ENCODE assay signal across 8 cellular contexts in the genomic region with DNA sequence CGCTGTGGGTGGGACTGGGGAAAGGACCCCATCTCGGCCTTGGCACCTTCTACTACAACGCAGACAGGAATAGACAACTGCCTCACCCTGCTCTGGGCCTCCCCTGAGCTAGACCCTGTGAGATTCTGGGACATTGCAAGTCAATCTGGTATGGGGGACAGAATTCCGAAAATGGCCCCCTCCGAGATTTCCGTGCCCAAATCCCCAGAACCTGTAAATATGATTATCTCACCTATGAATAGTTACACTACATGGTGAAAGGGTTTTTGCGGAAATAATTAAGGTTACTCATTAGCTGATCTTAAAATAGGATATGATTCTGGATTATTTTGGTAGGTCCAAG. TPM values are rescaled to one million over a fixed set of nuclear protein-coding genes. Genes with fewer than 3 reads are reported as not detected.
DNase-seq lines count a peak whose midpoint lies in the region; ATAC-seq, FAIRE-seq and TF ChIP-seq lines count a peak whose summit lies in the region.

No MANE protein-coding gene starts in this region.

- H3K9me1 ChIP-seq in K562 (ENCODE audit: control insufficient read depth, insufficient read depth, low read length): peaks cover 5% of the 10 kb centered on the region

- no peak for TF ChIP-seq EP300 in K562 (IDR thresholded peaks at IDR 0.05; ENCODE audit: low read length)

- TF ChIP-seq POLR2A in K562 (conservative IDR thresholded peaks at IDR 0.05) (no peak), lower leg skin (IDR thresholded peaks at IDR 0.05) (no peak)

- peak; percentile 64 for FAIRE-seq in K562 (lab: Jason Lieb, UNC)

- H3K27ac ChIP-seq in K562 (ENCODE audit: extremely low read depth, low read depth, low read length) (peak overlapping the region; percentile 92), tibial artery (peak overlapping the region; percentile 97 to 98)

- H3K27me3 ChIP-seq in K562 (ENCODE audit: control insufficient read depth in 2 of 2, insufficient read depth in 2 of 2, low read length in 2 of 2) (no peaks in the 10 kb centered on the region), tibial artery (no peaks in the 10 kb centered on the region)

- in situ Hi-C loops in K562 (cut with MboI): no loop called here

- H3K36me3 Mint-ChIP-seq in activated T-cell treated with anti-CD3 and anti-CD28 coated beads, Interleukin-2, amount 50 U/mL, for 24 hours (ENCODE audit: low read depth): peaks cover 45% of the 10 kb centered on the region

- H3K4me3 Mint-ChIP-seq in activated T-cell treated with anti-CD3 and anti-CD28 coated beads, Interleukin-2, amount 50 U/mL, for 24 hours: peak overlapping the region; percentile 94

- no peak for DNase-seq in activated T-cell treated with anti-CD3 and anti-CD28 coated beads, Interleukin-2, amount 50 U/mL, for 24 hours
- DNase-seq in activated T-cell treated with anti-CD3 and anti-CD28 coated beads for 4 hours (no peak), K562 (ENCODE audit: extremely low read depth in 1 of 4, low spot score in 3 of 4) (no peak), lower leg skin (ENCODE audit: low spot score in 2 of 2) (no peak), tibial artery (no peak)
- DNase-seq in stimulated activated CD4-positive, alpha-beta T cell treated with anti-CD3 and anti-CD28 coated beads, Interleukin-12 subunit alpha, Interleukin-12 subunit beta, amount 100 ng/mL, for 4 hours: no peak

- TF ChIP-seq CTCF in K562 (IDR thresholded peaks at IDR 0.05 in 2 of 3, conservative IDR thresholded peaks at IDR 0.05 in 1 of 3; ENCODE audit: insufficient read depth in 2 of 3, low read depth in 1 of 3, low read length in 3 of 3) (no peak), lower leg skin (IDR thresholded peaks at IDR 0.05) (no peak), tibial artery (IDR thresholded peaks at IDR 0.05) (no peak)

- POLR2A ChIA-PET in K562 (lab: Yijun Ruan, JAX): interaction anchor here (0.5 to 2.3 kb wide), 19 partner anchors 10 to 337 kb away, joined by 3 to 14 read pairs (median 6); a partner anchor contains a TSS

- H3K9me3 ChIP-seq in K562 (replicated peaks; ENCODE audit: control insufficient read depth, insufficient read depth, low read depth, low read length) (no peaks in the 10 kb centered on the region), tibial artery (no peaks in the 10 kb centered on the region)

- H3K4me3 ChIP-seq in K562 (peak overlapping the region; percentile 79), lower leg skin (ENCODE audit: low read depth, poor library complexity, severe bottlenecking) (peak overlapping the region; percentile 78), tibial artery (peak overlapping the region; percentile 89 to 95)

- H4K20me1 ChIP-seq in K562 (replicated peaks; ENCODE audit: control insufficient read depth, insufficient read depth, low read length): no peaks in the 10 kb centered on the region

- H3K79me2 ChIP-seq in K562 (ENCODE audit: control insufficient read depth, insufficient read depth, low read length): peaks cover 47% of the 10 kb centered on the region

- peak overlapping the region; percentile 98 for H3K4me2 ChIP-seq in K562 (ENCODE audit: insufficient read depth, low read length)

- no peaks in the 10 kb centered on the region for H3K9me3 Mint-ChIP-seq in activated T-cell treated with anti-CD3 and anti-CD28 coated beads, Interleukin-2, amount 50 U/mL, for 24 hours

- H3K27me3 Mint-ChIP-seq in activated T-cell treated with anti-CD3 and anti-CD28 coated beads, Interleukin-2, amount 50 U/mL, for 24 hours: no peaks in the 10 kb centered on the region

- BruUV-seq in K562 (replicated peaks; lab: Mats Ljungman, UMichigan): TSS peak; percentile 94

- peak overlapping the region; percentile 99 for H2AFZ ChIP-seq in K562 (ENCODE audit: low read depth, low read length)

- H3K27ac Mint-ChIP-seq in activated T-cell treated with anti-CD3 and anti-CD28 coated beads, Interleukin-2, amount 50 U/mL, for 24 hours: peak overlapping the region; percentile 95

- H3K4me1 Mint-ChIP-seq in activated T-cell treated with anti-CD3 and anti-CD28 coated beads, Interleukin-2, amount 50 U/mL, for 24 hours (ENCODE audit: low read depth): peaks cover 41% of the 10 kb centered on the region

- H3K4me1 ChIP-seq in K562 (replicated peaks in 1 of 2; ENCODE audit: control insufficient read depth in 2 of 2, insufficient read depth in 2 of 2, low read length in 2 of 2) (peaks cover 9 to 49% of the 10 kb centered on the region in 2 experiments), tibial artery (peaks cover 16 to 45% (median 31%) of the 10 kb centered on the region in 4 donors)

- intact Hi-C loops in K562 (cut with micrococcal nuclease): loop anchor here (2.0 kb wide), 1 partner anchor 55 kb away; no protein-coding TSS in a partner anchor
- intact Hi-C loops in lower leg skin (cut with DNase I; ENCODE audit: low total_unique reads): no loop called here
- intact Hi-C loops in tibial artery (cut with DNase I; ENCODE audit: low total_unique reads): no loop called here

- CTCF ChIA-PET in K562 (lab: Yijun Ruan, JAX; ENCODE audit: low intra/inter-chr PET ratio): interaction anchor here (1.1 to 2.7 kb wide), 3 partner anchors 61 to 338 kb away, joined by 3 to 23 read pairs (median 8); a partner anchor contains a TSS

- TF ChIP-seq RAD21 in K562 (CRISPR knock-in tag; conservative IDR thresholded peaks at IDR 0.05 in 1 of 2, IDR thresholded peaks at IDR 0.05 in 1 of 2): no peak

- 21% methylated on average over 7 of the region's 7 CpGs for WGBS in K562 (ENCODE audit: insufficient coverage, low coverage, missing lambda C conversion rate)
- WGBS in lower leg skin, 2 donors: 8 to 11% methylated on average over 7 of the region's 7 CpGs

- H3K9ac ChIP-seq in K562 (ENCODE audit: insufficient read depth in 1 of 2, low read depth in 2 of 2, low read length in 2 of 2): peak overlapping the region; percentile 95 to 97

- H3K36me3 ChIP-seq in K562 (ENCODE audit: control insufficient read depth, insufficient read depth, low read length): peaks cover 23% of the 10 kb centered on the region; the same call in 2 of the 3 replicates
- H3K36me3 ChIP-seq in tibial artery: peaks cover 15 to 22% (median 17%) of the 10 kb centered on the region in 3 donors

- ATAC-seq in K562: no peak
- ATAC-seq in GM21381 (IDR thresholded peaks at IDR 0.05; ENCODE audit: unreplicated experiment): no peak
- no peak for ATAC-seq in HG02642 (IDR thresholded peaks at IDR 0.05; ENCODE audit: poor library complexity, unreplicated experiment)

RNA-seq across cellular contexts. Expression of a gene that starts 0.6 kb away (rescaled TPM):
- total RNA-seq in K562 (2011; cell fraction: chromatin; rRNA removed; ENCODE audit: low replicate concordance): 5.0 and 18.1 TPM in 2 replicates
- total RNA-seq in K562 (2011; cell fraction: nucleolus; rRNA removed): 20.8 and 21.2 TPM in 2 replicates
- total RNA-seq in K562 (2011; cell fraction: nucleoplasm; rRNA removed): 9.8 and 10.9 TPM in 2 replicates
- 7.2 and 7.8 TPM in 2 replicates for total RNA-seq in K562 (2014; rRNA removed)
- 0.32 and 0.58 TPM in 2 replicates for total RNA-seq in K562 (2014; rRNA removed; fragmentation: Illumina TruSeq; extraction: Trizol)
- 2.2 and 2.7 TPM in 2 replicates for total RNA-seq in K562 (2015; rRNA removed; fragmentation: Illumina TruSeq; extraction: Trizol)
- 14.0 and 16.1 TPM in 2 replicates for total RNA-seq in K562 (2021)
- polyA plus RNA-seq in K562 (2011; rRNA removed): 1.4 and 4.0 TPM in 2 replicates
- 3.6 and 10.4 TPM in 2 replicates for polyA plus RNA-seq in K562 (2011; cell fraction: cytosol; rRNA removed)
- 7.2 and 14.2 TPM in 2 replicates for polyA plus RNA-seq in K562 (2011; cell fraction: nucleus; rRNA removed)
- 11.7 TPM in 2 replicates for polyA plus RNA-seq in K562 (2012)
- 1.8 and 4.7 TPM in 2 replicates for polyA plus RNA-seq in K562 (2014; fragmentation: Illumina TruSeq; extraction: Trizol)
- under 1 TPM; 0.08 to 0.13 TPM for polyA plus RNA-seq in K562 (2014; fragmentation: Nextera tagmentation; extraction: Ambion mirVana)
- polyA plus RNA-seq in K562 (2014; rRNA removed): 5.8 and 6.8 TPM in 2 replicates
- 1.9 and 2.0 TPM in 2 replicates for polyA minus RNA-seq in K562 (2011; rRNA and poly(A)+ RNA removed)
- 5.1 and 6.6 TPM in 2 replicates for polyA minus RNA-seq in K562 (2011; cell fraction: cytosol; rRNA and poly(A)+ RNA removed)
- polyA minus RNA-seq in K562 (2011; cell fraction: nucleus; rRNA and poly(A)+ RNA removed): 10.7 and 11.2 TPM in 2 replicates
- 10 to 100 TPM; 13.3 to 30.5 (median 18.4) TPM for total RNA-seq in lower leg skin

RNA-seq across cellular contexts. Expression of a gene that starts 8.4 kb away (rescaled TPM):
- 36.1 and 123 TPM in 2 replicates for total RNA-seq in K562 (2011; cell fraction: chromatin; rRNA removed; ENCODE audit: low replicate concordance)
- 97.2 and 108 TPM in 2 replicates for total RNA-seq in K562 (2011; cell fraction: nucleolus; rRNA removed)
- 71.8 and 76.0 TPM in 2 replicates for total RNA-seq in K562 (2011; cell fraction: nucleoplasm; rRNA removed)
- total RNA-seq in K562 (2014; rRNA removed): 101 and 152 TPM in 2 replicates
- total RNA-seq in K562 (2014; rRNA removed; fragmentation: Illumina TruSeq; extraction: Trizol): 29.4 and 48.4 TPM in 2 replicates
- 42.2 and 45.2 TPM in 2 replicates for total RNA-seq in K562 (2015; rRNA removed; fragmentation: Illumina TruSeq; extraction: Trizol)
- total RNA-seq in K562 (2021): 58.2 and 67.5 TPM in 2 replicates
- 64.7 and 86.6 TPM in 2 replicates for polyA plus RNA-seq in K562 (2011; rRNA removed)
- polyA plus RNA-seq in K562 (2011; cell fraction: cytosol; rRNA removed): 140 and 167 TPM in 2 replicates
- 86.2 and 95.1 TPM in 2 replicates for polyA plus RNA-seq in K562 (2011; cell fraction: nucleus; rRNA removed)
- polyA plus RNA-seq in K562 (2012): 59.7 and 101 TPM in 2 replicates
- polyA plus RNA-seq in K562 (2014; fragmentation: Illumina TruSeq; extraction: Trizol): 56.9 and 85.4 TPM in 2 replicates
- 100 to 1,000 TPM; 316 to 318 TPM for polyA plus RNA-seq in K562 (2014; fragmentation: Nextera tagmentation; extraction: Ambion mirVana)
- 89.7 and 116 TPM in 2 replicates for polyA plus RNA-seq in K562 (2014; rRNA removed)
- polyA minus RNA-seq in K562 (2011; rRNA and poly(A)+ RNA removed): 29.8 and 50.1 TPM in 2 replicates
- polyA minus RNA-seq in K562 (2011; cell fraction: cytosol; rRNA and poly(A)+ RNA removed): 24.3 and 35.0 TPM in 2 replicates
- 31.1 and 32.6 TPM in 2 replicates for polyA minus RNA-seq in K562 (2011; cell fraction: nucleus; rRNA and poly(A)+ RNA removed)
- total RNA-seq in lower leg skin: 10 to 100 TPM in 1 of 4 donors, 1 to 10 TPM in 3; 4.8 to 11.7 (median 8.1) TPM

RNA-seq across cellular contexts. Expression of a gene that starts 23.6 kb away (rescaled TPM):
- total RNA-seq in K562 (2011; cell fraction: chromatin; rRNA removed; ENCODE audit: low replicate concordance): 526 and 1,695 TPM in 2 replicates
- total RNA-seq in K562 (2011; cell fraction: nucleolus; rRNA removed): 1,048 and 1,300 TPM in 2 replicates
- 609 and 709 TPM in 2 replicates for total RNA-seq in K562 (2011; cell fraction: nucleoplasm; rRNA removed)
- total RNA-seq in K562 (2014; rRNA removed) (779 and 1,386 TPM in 2 replicates), K562 (2014; rRNA removed; fragmentation: Illumina TruSeq; extraction: Trizol) (358 and 467 TPM in 2 replicates), K562 (2015; rRNA removed; fragmentation: Illumina TruSeq; extraction: Trizol) (523 and 570 TPM in 2 replicates), K562 (2021) (752 and 797 TPM in 2 replicates), lower leg skin (100 to 1,000 TPM; 225 to 412 (median 265) TPM)
- polyA plus RNA-seq in K562 (2011; rRNA removed) (434 and 1,024 TPM in 2 replicates), K562 (2014; fragmentation: Illumina TruSeq; extraction: Trizol) (640 and 764 TPM in 2 replicates), K562 (2014; fragmentation: Nextera tagmentation; extraction: Ambion mirVana) (10 to 100 TPM; 12.1 to 29.3 TPM), K562 (2014; rRNA removed) (490 and 541 TPM in 2 replicates)
- polyA plus RNA-seq in K562 (2011; cell fraction: cytosol; rRNA removed): 553 and 1,059 TPM in 2 replicates
- polyA plus RNA-seq in K562 (2011; cell fraction: nucleus; rRNA removed): 1,513 and 2,015 TPM in 2 replicates
- 1,261 and 1,407 TPM in 2 replicates for polyA plus RNA-seq in K562 (2012)
- 826 and 1,247 TPM in 2 replicates for polyA minus RNA-seq in K562 (2011; rRNA and poly(A)+ RNA removed)
- polyA minus RNA-seq in K562 (2011; cell fraction: cytosol; rRNA and poly(A)+ RNA removed): 1,076 and 1,289 TPM in 2 replicates
- 406 and 505 TPM in 2 replicates for polyA minus RNA-seq in K562 (2011; cell fraction: nucleus; rRNA and poly(A)+ RNA removed)

RNA-seq across cellular contexts. Expression of a gene that starts 34.7 kb away (rescaled TPM):
- total RNA-seq in K562 (2011; cell fraction: chromatin; rRNA removed; ENCODE audit: low replicate concordance): 34.9 and 55.0 TPM in 2 replicates
- total RNA-seq in K562 (2011; cell fraction: nucleolus; rRNA removed): 42.5 and 47.5 TPM in 2 replicates
- total RNA-seq in K562 (2011; cell fraction: nucleoplasm; rRNA removed): 36.2 and 43.3 TPM in 2 replicates
- 127 and 142 TPM in 2 replicates for total RNA-seq in K562 (2014; rRNA removed)
- total RNA-seq in K562 (2014; rRNA removed; fragmentation: Illumina TruSeq; extraction: Trizol): 49.3 and 58.4 TPM in 2 replicates
- 86.9 and 87.2 TPM in 2 replicates for total RNA-seq in K562 (2015; rRNA removed; fragmentation: Illumina TruSeq; extraction: Trizol)
- total RNA-seq in K562 (2021): 88.4 and 89.8 TPM in 2 replicates
- polyA plus RNA-seq in K562 (2011; rRNA removed): 81.7 and 86.7 TPM in 2 replicates
- polyA plus RNA-seq in K562 (2011; cell fraction: cytosol; rRNA removed): 111 and 116 TPM in 2 replicates
- 72.3 and 77.4 TPM in 2 replicates for polyA plus RNA-seq in K562 (2011; cell fraction: nucleus; rRNA removed)
- polyA plus RNA-seq in K562 (2012): 122 and 150 TPM in 2 replicates
- polyA plus RNA-seq in K562 (2014; fragmentation: Illumina TruSeq; extraction: Trizol): 110 and 112 TPM in 2 replicates
- polyA plus RNA-seq in K562 (2014; fragmentation: Nextera tagmentation; extraction: Ambion mirVana): 10 to 100 TPM; 57.6 to 71.1 TPM
- polyA plus RNA-seq in K562 (2014; rRNA removed): 154 and 159 TPM in 2 replicates
- polyA minus RNA-seq in K562 (2011; rRNA and poly(A)+ RNA removed): 162 and 173 TPM in 2 replicates
- polyA minus RNA-seq in K562 (2011; cell fraction: cytosol; rRNA and poly(A)+ RNA removed): 59.5 and 70.2 TPM in 2 replicates
- polyA minus RNA-seq in K562 (2011; cell fraction: nucleus; rRNA and poly(A)+ RNA removed): 15.3 and 24.0 TPM in 2 replicates
- total RNA-seq in lower leg skin: 100 to 1,000 TPM; 104 to 129 (median 118) TPM

RNA-seq across cellular contexts. Expression of a gene that starts 38.2 kb away (rescaled TPM):
- total RNA-seq in K562 (2011; cell fraction: chromatin; rRNA removed; ENCODE audit: low replicate concordance): 47.2 and 87.3 TPM in 2 replicates
- 77.7 and 87.6 TPM in 2 replicates for total RNA-seq in K562 (2011; cell fraction: nucleolus; rRNA removed)
- total RNA-seq in K562 (2011; cell fraction: nucleoplasm; rRNA removed): 51.2 and 56.4 TPM in 2 replicates
- total RNA-seq in K562 (2014; rRNA removed): 101 and 139 TPM in 2 replicates
- total RNA-seq in K562 (2014; rRNA removed; fragmentation: Illumina TruSeq; extraction: Trizol): 79.2 and 81.1 TPM in 2 replicates
- 85.7 and 86.5 TPM in 2 replicates for total RNA-seq in K562 (2015; rRNA removed; fragmentation: Illumina TruSeq; extraction: Trizol)
- total RNA-seq in K562 (2021): 127 and 131 TPM in 2 replicates
- 92.0 and 117 TPM in 2 replicates for polyA plus RNA-seq in K562 (2011; rRNA removed)
- polyA plus RNA-seq in K562 (2011; cell fraction: cytosol; rRNA removed): 81.3 and 96.5 TPM in 2 replicates
- 119 and 126 TPM in 2 replicates for polyA plus RNA-seq in K562 (2011; cell fraction: nucleus; rRNA removed)
- polyA plus RNA-seq in K562 (2012): 112 and 160 TPM in 2 replicates
- polyA plus RNA-seq in K562 (2014; fragmentation: Illumina TruSeq; extraction: Trizol): 137 and 163 TPM in 2 replicates
- polyA plus RNA-seq in K562 (2014; fragmentation: Nextera tagmentation; extraction: Ambion mirVana): 1 to 10 TPM in 1 of 2 experiments, under 1 TPM in 1; 0.92 to 1.5 TPM
- polyA plus RNA-seq in K562 (2014; rRNA removed): 84.8 and 96.4 TPM in 2 replicates
- polyA minus RNA-seq in K562 (2011; rRNA and poly(A)+ RNA removed): 69.1 and 92.2 TPM in 2 replicates
- 57.2 and 68.0 TPM in 2 replicates for polyA minus RNA-seq in K562 (2011; cell fraction: cytosol; rRNA and poly(A)+ RNA removed)
- polyA minus RNA-seq in K562 (2011; cell fraction: nucleus; rRNA and poly(A)+ RNA removed): 15.5 and 29.4 TPM in 2 replicates
- 10 to 100 TPM; 14.8 to 37.0 (median 23.6) TPM for total RNA-seq in lower leg skin
